ENCODE assay signal across 1 cellular context in genomic region chr10:45575032-45575761, GRCh38.
TF ChIP-seq lines count a peak whose summit lies in the region.

No MANE protein-coding gene starts in this region.

TF ChIP-seq in K562, 482 proteins besides CTCF, POLR2A, EP300 and RAD21:
- peak; percentile 25; the same call in 1 of the 2 replicates for TF ChIP-seq CBFA2T2 (conservative IDR thresholded peaks at IDR 0.05)
- 0 out of 4 replicates have a peak, but pooled peaks of 1 of the 2 experiments have one; percentile 18 for TF ChIP-seq HDAC1 (IDR thresholded peaks at IDR 0.05)
- 0 out of 4 replicates have a peak, but pooled peaks of 1 of the 2 experiments have one; percentile 31 for TF ChIP-seq MLLT1 (IDR thresholded peaks at IDR 0.05)
- TF ChIP-seq ARID1B (IDR thresholded peaks at IDR 0.05) = peak; percentile 59
- TF ChIP-seq SOX6 (IDR thresholded peaks at IDR 0.05) = peak; percentile 62
- peak; percentile 26; the same call in 1 of the 2 replicates for TF ChIP-seq EGR1 (conservative IDR thresholded peaks at IDR 0.05)
- peak; percentile 39; the same call in 1 of the 2 replicates for TF ChIP-seq DPF2 (IDR thresholded peaks at IDR 0.05)
- TF ChIP-seq TCF3 (CRISPR knock-in tag; IDR thresholded peaks at IDR 0.05) = peak; percentile 31; the same call in 1 of the 2 replicates
- peak; percentile 58; the same call in 1 of the 2 replicates for TF ChIP-seq PKNOX1 (IDR thresholded peaks at IDR 0.05)
- 0 out of 2 replicates have a peak, but pooled peaks have one; percentile 23 for TF ChIP-seq ZNF384 (IDR thresholded peaks at IDR 0.05; ENCODE audit: low read depth, low read length)
- peak; percentile 54 for TF ChIP-seq CBFA2T3 (IDR thresholded peaks at IDR 0.05)
- 0 out of 2 replicates have a peak, but pooled peaks have one; percentile 14 for TF ChIP-seq NFE2 (IDR thresholded peaks at IDR 0.05; ENCODE audit: low read depth)
- 0 out of 2 replicates have a peak, but pooled peaks have one; percentile 32 for TF ChIP-seq NCOR1 (IDR thresholded peaks at IDR 0.05)
- TF ChIP-seq MEIS2 (IDR thresholded peaks at IDR 0.05; ENCODE audit: partially characterized antibody) = peak; percentile 37
- TF ChIP-seq TAL1 (IDR thresholded peaks at IDR 0.05) = 0 out of 2 replicates have a peak, but pooled peaks have one; percentile 31
